ENCODE assay signal across 15 cellular contexts in genomic region chr14:64409509-64409908, GRCh38. TPM values are rescaled to one million over a fixed set of nuclear protein-coding genes. Genes with fewer than 3 reads are reported as not detected.
DNase-seq lines count a peak whose midpoint lies in the region; ATAC-seq and TF ChIP-seq lines count a peak whose summit lies in the region.
"Had no signal": no experiment of that assay in that cellular context is flagged by ENCODE, and none has a peak within 500 bp of the region (broad histone marks: within the 10 kb centered on the region; RNA-seq: fewer than 3 reads in every experiment).

No MANE protein-coding gene starts in this region.

- no peak overlapping the region for H3K4me3 Mint-ChIP-seq in naive B cell
- H3K4me3 Mint-ChIP-seq: CD14-positive monocyte had no signal

- H3K9ac ChIP-seq in OCI-LY3 (ENCODE audit: low read length): peak overlapping the region; percentile 33; the same call in 1 of the 2 replicates

- no peaks in the 10 kb centered on the region for H3K27me3 Mint-ChIP-seq in naive B cell

- no peak for DNase-seq in naive B cell
- DNase-seq in stimulated activated CD4-positive, alpha-beta T cell treated with anti-CD3 and anti-CD28 coated beads, Interleukin-4, amount 100 ng/mL, for 24 hours: no peak
- DNase-seq in stimulated activated CD4-positive, alpha-beta T cell treated with anti-CD3 and anti-CD28 coated beads, Interleukin-2, amount 100 ng/mL, for 24 hours: no peak
- no peak for DNase-seq in NCI-H2081 (lab: John Stamatoyannopoulos, UW)
- no peak for DNase-seq in foreskin melanocyte
- DNase-seq: hypothalamus, left ventricle myocardium inferior, NCI-H2171 treated with DMSO at 0.1 percent for 48 hours, SHP77 treated with DMSO at 0.1 percent for 48 hours, sigmoid colon had no signal

- no peaks in the 10 kb centered on the region for H3K9me3 ChIP-seq in OCI-LY3 (ENCODE audit: insufficient read depth, low read length)
- H3K9me3 ChIP-seq: esophagus muscularis mucosa, left ventricle myocardium inferior, sigmoid colon had no signal

- H3K4me3 ChIP-seq in OCI-LY3 (ENCODE audit: low read length): no peak overlapping the region
- H3K4me3 ChIP-seq: esophagus muscularis mucosa, left ventricle myocardium inferior, sigmoid colon had no signal

- H3K79me2 ChIP-seq in OCI-LY3 (ENCODE audit: low read length): peaks cover 60% of the 10 kb centered on the region

- TF ChIP-seq CTCF in OCI-LY3 (IDR thresholded peaks at IDR 0.05; ENCODE audit: low read depth, low read length): no peak

- no peaks in the 10 kb centered on the region for H3K27me3 ChIP-seq in OCI-LY3 (ENCODE audit: low read depth, low read length)
- H3K27me3 ChIP-seq: esophagus muscularis mucosa, sigmoid colon had no signal

- H3K27ac Mint-ChIP-seq in naive B cell: peak overlapping the region in 4 of 6 donors; percentile 1 to 90 (median 32)
- H3K27ac Mint-ChIP-seq: CD14-positive monocyte had no signal

- H2AFZ ChIP-seq in OCI-LY3 (ENCODE audit: low read depth, low read length): no peak overlapping the region

- H3K27ac ChIP-seq in OCI-LY3 (ENCODE audit: low read length): peak overlapping the region; percentile 66
- H3K27ac ChIP-seq: esophagus muscularis mucosa, left ventricle myocardium inferior, sigmoid colon had no signal

- peaks cover 28% of the 10 kb centered on the region for H3K36me3 ChIP-seq in OCI-LY3 (replicated peaks; ENCODE audit: low read depth, low read length)

- no peaks in the 10 kb centered on the region for H3K9me3 Mint-ChIP-seq in naive B cell
- H3K9me3 Mint-ChIP-seq: CD14-positive monocyte had no signal

- H3K4me2 ChIP-seq in OCI-LY3 (ENCODE audit: low read length): peak overlapping the region; percentile 13

- H3K4me1 Mint-ChIP-seq in naive B cell: peaks cover 0 to 12% (median 10%) of the 10 kb centered on the region in 3 donors
- H3K4me1 Mint-ChIP-seq: CD14-positive monocyte had no signal

- 0 out of 2 replicates have a peak, but pooled peaks cover 5% of the 10 kb centered on the region for H4K20me1 ChIP-seq in OCI-LY3 (ENCODE audit: insufficient read depth, low read length)

- peaks cover 9 to 16% of the 10 kb centered on the region in 2 donors for H3K36me3 Mint-ChIP-seq in naive B cell

- H3K4me1 ChIP-seq in OCI-LY3 (ENCODE audit: low read length): peaks cover 17% of the 10 kb centered on the region
- H3K4me1 ChIP-seq: esophagus muscularis mucosa, left ventricle myocardium inferior, sigmoid colon had no signal

- ATAC-seq in GM18861 (IDR thresholded peaks at IDR 0.05; ENCODE audit: unreplicated experiment) (peak; percentile 53), GM21529 (IDR thresholded peaks at IDR 0.05; ENCODE audit: unreplicated experiment) (peak; percentile 39), naive B cell (ENCODE audit: low read depth in 2 of 2) (peak; percentile 49 to 68)

RNA-seq across cellular contexts. Expression of gene MTHFD1, which starts 21.4 kb away (rescaled TPM):
- 10 to 100 TPM; 44.1 to 74.7 (median 60.2) TPM for polyA plus RNA-seq in naive B cell (ENCODE audit: low read depth in 6 of 6)

RNA-seq across cellular contexts. Expression of gene AKAP5, which starts 55.8 kb away (rescaled TPM):
- under 1 TPM in 5 of 6 donors, not detected in 1; 0.13 to 0.53 (median 0.31) TPM for polyA plus RNA-seq in naive B cell (ENCODE audit: low read depth in 6 of 6)
- polyA plus RNA-seq: CD14-positive monocyte had no signal
